16 cellular contexts compared by ENCODE assay signal in the genomic region with DNA sequence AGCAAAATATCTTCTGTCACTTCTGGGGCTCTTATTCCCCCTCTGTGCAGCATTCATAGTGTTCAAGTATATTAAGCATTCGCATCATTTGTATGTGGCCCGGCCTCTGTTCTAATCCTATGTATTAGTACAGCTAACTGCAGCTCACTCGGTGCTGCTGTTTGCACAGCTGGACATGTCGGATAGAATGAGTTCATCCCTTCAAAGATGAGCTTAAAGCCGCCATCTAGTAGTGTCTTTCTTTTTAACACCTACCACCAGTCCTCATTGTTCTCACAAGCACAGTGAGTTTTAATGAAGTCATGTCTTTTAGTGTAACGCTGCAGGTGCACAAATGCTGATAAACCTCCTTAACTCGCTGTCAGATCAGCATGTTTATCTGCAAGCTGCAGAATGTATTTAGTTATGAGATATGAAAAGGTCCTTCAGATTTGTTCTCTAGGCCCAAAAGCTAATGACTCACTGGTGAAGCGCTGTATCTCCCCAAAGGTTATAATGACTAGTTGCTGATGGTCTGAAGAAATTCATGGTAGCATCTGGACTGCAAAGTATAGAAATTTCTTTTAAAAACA.
DNase-seq lines count a peak whose midpoint lies in the region; TF ChIP-seq lines count a peak whose summit lies in the region.
"Had no signal": no experiment of that assay in that cellular context is flagged by ENCODE, and none has a peak within 500 bp of the region (broad histone marks: within the 10 kb centered on the region; RNA-seq: fewer than 3 reads in every experiment).

No MANE protein-coding gene starts in this region.

- H2AFZ ChIP-seq in hepatocyte, result no peak overlapping the region
- no peak overlapping the region for H2AFZ ChIP-seq in MM.1S (ENCODE audit: low read length)

- no peaks in the 10 kb centered on the region for H3F3A ChIP-seq in MM.1S (ENCODE audit: insufficient read depth, low read length)

- peak; percentile 43 for DNase-seq in DMS153 treated with DMSO at 0.1 percent for 48 hours (lab: John Stamatoyannopoulos, UW; ENCODE audit: unreplicated experiment)
- peak; percentile 91 for DNase-seq in NCI-H146 treated with DMSO at 0.1 percent for 48 hours (lab: John Stamatoyannopoulos, UW; ENCODE audit: unreplicated experiment)
- DNase-seq in NCI-H748 treated with DMSO at 0.1 percent for 48 hours (lab: John Stamatoyannopoulos, UW), result peak; percentile 66
- peak; percentile 27 to 82 for DNase-seq in erythroblast (lab: John Stamatoyannopoulos, UW)
- DNase-seq in hepatocyte (ENCODE audit: low spot score), result no peak
- no peak for DNase-seq in BE2C
- DNase-seq in MM.1S, result no peak
- DNase-seq: activated CD4-positive, alpha-beta T cell treated with anti-CD3 and anti-CD28 coated beads, Interleukin-2, amount 10 ng/mL, durations not matched to agents 24 days and 14 days; lower lobe of right lung; NCI-H1694 treated with DMSO at 0.1 percent for 48 hours; NCI-H446 treated with DMSO at 0.1 percent for 48 hours; nephron progenitor cell; pancreas; T-cell; transverse colon had no signal

- H3K4me1 ChIP-seq in hepatocyte (ENCODE audit: insufficient read depth), result no peaks in the 10 kb centered on the region
- no peaks in the 10 kb centered on the region for H3K4me1 ChIP-seq in BE2C
- H3K4me1 ChIP-seq in MM.1S (ENCODE audit: low read length), result peaks cover 3% of the 10 kb centered on the region; the same call in 1 of the 2 replicates
- H3K4me1 ChIP-seq: lower lobe of right lung had no signal

- H3K27ac ChIP-seq in hepatocyte (no peak overlapping the region), MM.1S (ENCODE audit: low read length) (no peak overlapping the region)
- H3K27ac ChIP-seq: BLaER1, lower lobe of right lung, pancreas, transverse colon had no signal

- no peaks in the 10 kb centered on the region for H4K20me1 ChIP-seq in hepatocyte (ENCODE audit: insufficient read depth, poor library complexity, severe bottlenecking)
- no peaks in the 10 kb centered on the region for H4K20me1 ChIP-seq in MM.1S (ENCODE audit: insufficient read depth, low read length)
- H4K20me1 ChIP-seq: BLaER1 had no signal

- H3K4me2 ChIP-seq in hepatocyte (no peak overlapping the region), MM.1S (ENCODE audit: low read depth, low read length) (no peak overlapping the region)
- H3K4me2 ChIP-seq: BLaER1 had no signal

- no peaks in the 10 kb centered on the region for H3K36me3 ChIP-seq in hepatocyte (replicated peaks; ENCODE audit: insufficient read depth, low read depth)
- no peaks in the 10 kb centered on the region for H3K36me3 ChIP-seq in BE2C
- no peaks in the 10 kb centered on the region for H3K36me3 ChIP-seq in MM.1S (replicated peaks; ENCODE audit: insufficient read depth, low read length)
- H3K36me3 ChIP-seq: BLaER1, lower lobe of right lung, pancreas, transverse colon had no signal

- H3K4me3 ChIP-seq in hepatocyte (no peak overlapping the region), BE2C (ENCODE audit: low read depth, low read length) (no peak overlapping the region), MM.1S (ENCODE audit: low read length) (no peak overlapping the region)
- H3K4me3 ChIP-seq: BLaER1, lower lobe of right lung, pancreas, transverse colon had no signal

- no peaks in the 10 kb centered on the region for H3K27me3 ChIP-seq in hepatocyte
- no peaks in the 10 kb centered on the region for H3K27me3 ChIP-seq in BE2C
- H3K27me3 ChIP-seq in MM.1S (replicated peaks; ENCODE audit: insufficient read depth, low read length), result no peaks in the 10 kb centered on the region
- H3K27me3 ChIP-seq: BLaER1, pancreas, transverse colon had no signal

- TF ChIP-seq CTCF in hepatocyte (IDR thresholded peaks at IDR 0.05; ENCODE audit: poor library complexity) (no peak), BE2C (IDR thresholded peaks at IDR 0.05; ENCODE audit: low read depth, low read length) (no peak), MM.1S (IDR thresholded peaks at IDR 0.05; ENCODE audit: low read length) (no peak)

- H3K79me2 ChIP-seq in hepatocyte, result no peaks in the 10 kb centered on the region
- no peaks in the 10 kb centered on the region for H3K79me2 ChIP-seq in MM.1S (ENCODE audit: low read length)

- H3K9me3 ChIP-seq in hepatocyte (ENCODE audit: low read depth), result no peaks in the 10 kb centered on the region
- no peaks in the 10 kb centered on the region for H3K9me3 ChIP-seq in BE2C
- no peaks in the 10 kb centered on the region for H3K9me3 ChIP-seq in MM.1S (replicated peaks; ENCODE audit: insufficient read depth, low read length)
- H3K9me3 ChIP-seq: BLaER1, lower lobe of right lung, pancreas, transverse colon had no signal

- H3K9me2 ChIP-seq in hepatocyte (replicated peaks; ENCODE audit: insufficient read depth) (no peaks in the 10 kb centered on the region), MM.1S (replicated peaks; ENCODE audit: insufficient read depth, low read length) (no peaks in the 10 kb centered on the region)

- TF ChIP-seq POLR2A in erythroblast (IDR thresholded peaks at IDR 0.05; ENCODE audit: low read length), result no peak

- H3K9ac ChIP-seq in MM.1S (ENCODE audit: low read length), result no peak overlapping the region
- H3K9ac ChIP-seq: BLaER1 had no signal

- 78% methylated on average over 8 of the region's 8 CpGs for WGBS in hepatocyte (ENCODE audit: low lambda C conversion rate, missing lambda C conversion rate)

Comparison
In these comparisons a context has a peak if more than half of its experiments do, and no peak if none do; other contexts are left out.
1. DNase-seq: peak in DMS153 treated with DMSO at 0.1 percent for 48 hours (single experiment), NCI-H146 treated with DMSO at 0.1 percent for 48 hours (single experiment), NCI-H748 treated with DMSO at 0.1 percent for 48 hours (single experiment) and erythroblast (2 of 2); none in hepatocyte (single experiment), BE2C (single experiment) and MM.1S (single experiment).